Comparison of ENCODE assay signal across 19 cellular contexts in genomic region chr4:7238300-7238960, GRCh38. TPM values are rescaled to one million over a fixed set of nuclear protein-coding genes. Genes with fewer than 3 reads are reported as not detected.
DNase-seq lines count a peak whose midpoint lies in the region; ATAC-seq, FAIRE-seq and TF ChIP-seq lines count a peak whose summit lies in the region.
"Had no signal": no experiment of that assay in that cellular context is flagged by ENCODE, and none has a peak within 500 bp of the region (broad histone marks: within the 10 kb centered on the region; RNA-seq: fewer than 3 reads in every experiment).

No MANE protein-coding gene starts in this region.

- FAIRE-seq in HTR-8/SVneo (lab: Jason Lieb, UNC), result peak; percentile 4
- no peak for FAIRE-seq in frontal cortex (lab: Jason Lieb, UNC)
- no peak for FAIRE-seq in HepG2 (lab: Jason Lieb, UNC)
- FAIRE-seq: GM12878, keratinocyte had no signal

- intact Hi-C loops in Right ventricle myocardium superior (cut with DNase I), result no loop called here
- intact Hi-C loops in cardiac septum (cut with DNase I), result loop anchor here (2.0 kb wide), 1 partner anchor 32 kb away; no protein-coding TSS in a partner anchor
- intact Hi-C loops in HepG2 (cut with micrococcal nuclease; ENCODE audit: unreplicated experiment), result no loop called here

- H3K4me1 Mint-ChIP-seq in chondrocyte (ENCODE audit: low read depth) (peaks cover 12% of the 10 kb centered on the region), type B pancreatic cell (ENCODE audit: unreplicated experiment) (peaks cover 31% of the 10 kb centered on the region)
- H3K4me1 Mint-ChIP-seq: CD8-positive, alpha-beta memory T cell; naive B cell had no signal

- WGBS in HepG2 (ENCODE audit: low lambda C conversion rate), result 35% methylated on average over 4 of the region's 12 CpGs

- H3K4me1 ChIP-seq in HepG2 (ENCODE audit: insufficient read depth, low read length), result no peaks in the 10 kb centered on the region
- H3K4me1 ChIP-seq: SJCRH30 had no signal

- H3K9me3 ChIP-seq in HepG2 (ENCODE audit: low read length), result peaks cover 14% of the 10 kb centered on the region
- H3K9me3 ChIP-seq: MG63, SJCRH30 had no signal

- no peaks in the 10 kb centered on the region for H3K79me2 ChIP-seq in HepG2 (ENCODE audit: insufficient read depth, low read length)

- no peak overlapping the region for H2AFZ ChIP-seq in HepG2 (ENCODE audit: low read length)

- in situ Hi-C loops in HepG2 (cut with HindIII; ENCODE audit: extremely low pct_ligation_motif_present, low pct_unique_long_range_greater_than_20kb), result no loop called here

- POLR2A ChIA-PET in HepG2 (lab: Yijun Ruan, JAX), result no interaction called here

- H3K27me3 ChIP-seq in HepG2 (ENCODE audit: control insufficient read depth in 1 of 2, insufficient read depth in 2 of 2, low read length in 2 of 2), result peaks cover 10 to 19% of the 10 kb centered on the region in 2 experiments
- H3K27me3 ChIP-seq: esophagus muscularis mucosa, MG63, SJCRH30 had no signal

- H4K20me1 ChIP-seq in HepG2 (ENCODE audit: insufficient read depth, low read length), result no peaks in the 10 kb centered on the region

- H3K4me2 ChIP-seq in HepG2 (ENCODE audit: low read depth, low read length), result no peak overlapping the region

- peaks cover 11% of the 10 kb centered on the region for H3K27me3 Mint-ChIP-seq in chondrocyte (ENCODE audit: low read depth)
- no peaks in the 10 kb centered on the region for H3K27me3 Mint-ChIP-seq in type B pancreatic cell

- H3K9me3 Mint-ChIP-seq in chondrocyte (ENCODE audit: low read depth) (no peaks in the 10 kb centered on the region), type B pancreatic cell (no peaks in the 10 kb centered on the region)

- no peaks in the 10 kb centered on the region for H3K36me3 Mint-ChIP-seq in chondrocyte (ENCODE audit: low read depth)
- H3K36me3 Mint-ChIP-seq in type B pancreatic cell, result no peaks in the 10 kb centered on the region
- H3K36me3 Mint-ChIP-seq: CD8-positive, alpha-beta memory T cell; naive B cell had no signal

- no peak overlapping the region for H3K27ac ChIP-seq in HepG2 (ENCODE audit: extremely low read length, insufficient read depth, low read length)
- H3K27ac ChIP-seq: SJCRH30, spleen had no signal

- H3K27ac Mint-ChIP-seq in chondrocyte (ENCODE audit: unreplicated experiment) (no peak overlapping the region), type B pancreatic cell (no peak overlapping the region)

- no peak for TF ChIP-seq RAD21 in HepG2 (CRISPR knock-in tag; IDR thresholded peaks at IDR 0.05)

- TF ChIP-seq CTCF in chondrocyte (IDR thresholded peaks at IDR 0.05) (peak; percentile 36), type B pancreatic cell (conservative IDR thresholded peaks at IDR 0.05) (peak; percentile 55), HepG2 (CRISPR knock-in tag; IDR thresholded peaks at IDR 0.05) (no peak)

- BruUV-seq in HepG2 (replicated peaks; lab: Mats Ljungman, UMichigan), result no TSS peak

- no peak overlapping the region for H3K4me3 Mint-ChIP-seq in chondrocyte (ENCODE audit: unreplicated experiment)
- no peak overlapping the region for H3K4me3 Mint-ChIP-seq in type B pancreatic cell
- H3K4me3 Mint-ChIP-seq: CD8-positive, alpha-beta memory T cell; naive B cell had no signal

- TF ChIP-seq POLR2A in HepG2 (IDR thresholded peaks at IDR 0.05; ENCODE audit: insufficient read depth in 1 of 2, low read depth in 2 of 2, low read length in 2 of 2), result no peak

- DNase-seq in Right ventricle myocardium superior, result peak; percentile 9
- DNase-seq in cardiac septum (ENCODE audit: low spot score), result no peak
- DNase-seq in HTR-8/SVneo (ENCODE audit: insufficient read length, low spot score), result no peak
- DNase-seq in chondrocyte (ENCODE audit: low spot score), result no peak
- no peak for DNase-seq in type B pancreatic cell (ENCODE audit: extremely low spot score, unreplicated experiment)
- DNase-seq in frontal cortex (ENCODE audit: low spot score in 2 of 2), result no peak
- no peak for DNase-seq in HepG2 (ENCODE audit: low spot score)
- DNase-seq: activated gamma-delta T cell; CD8-positive, alpha-beta memory T cell; MG63; naive B cell; NCI-H446 treated with DMSO at 0.1 percent for 48 hours; spleen had no signal

- no peak overlapping the region for H3K9ac ChIP-seq in HepG2 (ENCODE audit: insufficient read depth, low read depth, low read length)

- CTCF ChIA-PET in HepG2 (lab: Yijun Ruan, JAX; ENCODE audit: low intra/inter-chr PET ratio, low total read pairs), result no interaction called here

- TF ChIP-seq EP300 in HepG2 (IDR thresholded peaks at IDR 0.05; ENCODE audit: low read depth in 2 of 2, low read length in 2 of 2) (no peak), HepG2 (CRISPR knock-in tag; IDR thresholded peaks at IDR 0.05; ENCODE audit: borderline replicate concordance) (no peak)

- no peak overlapping the region for H3K4me3 ChIP-seq in HepG2 (replicated peaks in 1 of 3; ENCODE audit: insufficient read depth in 1 of 3, low read depth in 2 of 3, low read length in 3 of 3)
- H3K4me3 ChIP-seq: esophagus muscularis mucosa, GM12878, MG63, SJCRH30, spleen had no signal

- no peak for ATAC-seq in Right ventricle myocardium superior (ENCODE audit: poor library complexity)
- no peak for ATAC-seq in GM21528 (IDR thresholded peaks at IDR 0.05; ENCODE audit: low FRiP score, unreplicated experiment)
- no peak for ATAC-seq in HepG2
- ATAC-seq: activated CD4-positive, CD25-positive, alpha-beta regulatory T cell treated with anti-CD3 and anti-CD28 coated beads, Interleukin-2, amount 50 U/mL, for 24 hours; GM12878 had no signal

- no peaks in the 10 kb centered on the region for H3K36me3 ChIP-seq in HepG2 (replicated peaks in 1 of 2; ENCODE audit: control insufficient read depth in 1 of 2, insufficient read depth in 2 of 2, low read length in 2 of 2)
- H3K36me3 ChIP-seq: esophagus muscularis mucosa, MG63, SJCRH30, spleen had no signal

TF ChIP-seq in HepG2, 621 proteins besides CTCF, POLR2A, EP300 and RAD21:
- TF ChIP-seq PTBP1 (IDR thresholded peaks at IDR 0.05; ENCODE audit: low read depth, low read length, poor library complexity, severe bottlenecking) (no peak), ZNF800 (CRISPR knock-in tag; IDR thresholded peaks at IDR 0.05) (no peak), ATF7-NPFF (CRISPR knock-in tag; IDR thresholded peaks at IDR 0.05; ENCODE audit: low read depth) (no peak)
TF ChIP-seq in HepG2: peak in this region for 0.

RNA-seq across cellular contexts. Expression of gene SORCS2, which starts 46.1 kb away (rescaled TPM):
- total RNA-seq in Right ventricle myocardium superior (1.2 TPM), cardiac septum (6.9 TPM), chondrocyte (9.4 to 21.7 TPM (median 10.9 TPM) in 3 replicates), type B pancreatic cell (ENCODE audit: low replicate concordance) (13.4 and 24.0 TPM in 2 replicates), frontal cortex (4.9 TPM), HepG2 (2016; rRNA removed; fragmentation: Illumina TruSeq; extraction: Trizol) (0.66 and 1.0 TPM in 2 replicates)
- 0.09 and 0.10 TPM in 2 replicates for total RNA-seq in HepG2 (2016; cell fraction: cytosol; rRNA removed; fragmentation: Illumina TruSeq; extraction: Trizol; ENCODE audit: low read depth)
- 0.46 and 0.71 TPM in 2 replicates for total RNA-seq in HepG2 (2016; cell fraction: insoluble cytoplasmic fraction; rRNA removed; fragmentation: Illumina TruSeq; extraction: Trizol)
- 0.43 and 0.55 TPM in 2 replicates for total RNA-seq in HepG2 (2016; cell fraction: membrane; rRNA removed; fragmentation: Illumina TruSeq; extraction: Trizol)
- total RNA-seq in HepG2 (2016; cell fraction: nucleus; rRNA removed; fragmentation: Illumina TruSeq; extraction: Trizol), result 1.9 and 2.0 TPM in 2 replicates
- polyA plus RNA-seq in HepG2 (2011; rRNA removed), result 0.82 and 2.6 TPM in 2 replicates
- 0.35 and 0.82 TPM in 2 replicates for polyA plus RNA-seq in HepG2 (2011; cell fraction: cytosol; rRNA removed)
- 10.2 and 19.2 TPM in 2 replicates for polyA plus RNA-seq in HepG2 (2011; cell fraction: nucleus; rRNA removed)
- polyA plus RNA-seq in HepG2 (2012), result 3.3 and 4.5 TPM in 2 replicates
- polyA plus RNA-seq in HepG2 (2016; cell fraction: cytosol; fragmentation: Illumina TruSeq; extraction: Trizol; ENCODE audit: low read depth), result 0.06 and 0.07 TPM in 2 replicates
- polyA plus RNA-seq in HepG2 (2016; cell fraction: insoluble cytoplasmic fraction; fragmentation: Illumina TruSeq; extraction: Trizol; ENCODE audit: low read depth), result 0.38 and 1.0 TPM in 2 replicates
- polyA plus RNA-seq in HepG2 (2016; cell fraction: membrane; fragmentation: Illumina TruSeq; extraction: Trizol; ENCODE audit: low read depth), result 0.13 and 0.14 TPM in 2 replicates
- polyA plus RNA-seq in HepG2 (2016; cell fraction: nucleus; fragmentation: Illumina TruSeq; extraction: Trizol; ENCODE audit: insufficient read depth, low read depth), result 2.4 and 2.8 TPM in 2 replicates
- polyA minus RNA-seq in HepG2 (2011; rRNA and poly(A)+ RNA removed; ENCODE audit: low replicate concordance), result 1.1 and 3.6 TPM in 2 replicates
- 0.62 and 0.99 TPM in 2 replicates for polyA minus RNA-seq in HepG2 (2011; cell fraction: cytosol; rRNA and poly(A)+ RNA removed)
- 1.0 and 2.5 TPM in 2 replicates for polyA minus RNA-seq in HepG2 (2011; cell fraction: nucleus; rRNA and poly(A)+ RNA removed)
- total RNA-seq: CD8-positive, alpha-beta memory T cell had no signal
- polyA plus RNA-seq: CD8-positive, alpha-beta memory T cell had no signal
